Comparison of ENCODE assay signal across 26 cellular contexts in the genomic region with DNA sequence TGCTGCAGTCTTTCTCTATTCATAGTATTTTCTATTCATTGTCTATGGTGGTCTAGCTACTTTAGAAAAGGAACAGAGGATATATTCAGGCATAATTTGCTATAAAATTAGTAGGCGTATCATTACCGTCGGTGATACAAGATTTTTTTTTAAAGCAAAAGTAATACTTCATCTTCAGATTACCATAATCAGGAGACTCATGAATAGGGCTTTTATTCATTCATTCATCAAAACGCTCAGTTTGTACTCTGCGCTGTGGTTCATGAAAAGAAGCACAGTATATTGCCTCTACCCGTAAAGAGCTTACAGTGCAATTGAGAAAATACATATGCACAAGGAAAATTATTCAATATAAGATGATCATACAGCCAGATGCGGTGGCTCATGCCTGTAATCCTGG.
"Had no signal": no experiment of that assay in that cellular context is flagged by ENCODE, and none has a peak within 500 bp of the region (broad histone marks: within the 10 kb centered on the region; RNA-seq: fewer than 3 reads in every experiment).

No MANE protein-coding gene starts in this region.

- H3K36me3 Mint-ChIP-seq: memory B cell; naive thymus-derived CD8-positive, alpha-beta T cell; stimulated activated memory B cell treated with anti-CD40 and anti-IgM and Interleukin-4, amounts not matched to agents 10 μg/mL and 1 μg/mL and 100 μg/mL, for 72 hours had no signal

- H3K4me3 Mint-ChIP-seq: memory B cell; naive thymus-derived CD8-positive, alpha-beta T cell; nephron; neural crest cell; stimulated activated memory B cell treated with anti-CD40 and anti-IgM and Interleukin-4, amounts not matched to agents 10 μg/mL and 1 μg/mL and 100 μg/mL, for 72 hours; stimulated activated naive CD8-positive, alpha-beta T cell treated with anti-CD3 and anti-CD28 coated beads, Interleukin-15, amount 100 ng/mL, for 72 hours had no signal

- DNase-seq: islet precursor cell; left ventricle myocardium inferior; naive thymus-derived CD8-positive, alpha-beta T cell; nucleus accumbens; right lobe of liver; stimulated activated CD4-positive, alpha-beta T cell treated with anti-CD3 and anti-CD28 coated beads, Interleukin-1b, Interleukin-23, amount 100 ng/mL, for 48 hours; stimulated activated CD4-positive, alpha-beta T cell treated with anti-CD3 and anti-CD28 coated beads, Interleukin-2, amount 100 ng/mL, for 48 hours; stimulated activated CD4-positive, alpha-beta T cell treated with anti-CD3 and anti-CD28 coated beads, Interleukin-4, amount 100 ng/mL, for 4 hours; stimulated activated CD8-positive, alpha-beta memory T cell treated with anti-CD3 and anti-CD28 coated beads, Interleukin-4, amount 100 ng/mL, for 48 hours; stimulated activated naive CD4-positive, alpha-beta T cell treated with Interleukin-2 at 50 U/mL for 16 hours; stimulated activated naive CD8-positive, alpha-beta T cell treated with anti-CD3 and anti-CD28 coated beads, Interleukin-15, amount 100 ng/mL, for 72 hours; testis; thyroid gland; transverse colon; upper lobe of left lung had no signal

- H3K9me3 Mint-ChIP-seq: memory B cell; naive thymus-derived CD8-positive, alpha-beta T cell; nephron; neural crest cell; stimulated activated memory B cell treated with anti-CD40 and anti-IgM and Interleukin-4, amounts not matched to agents 10 μg/mL and 1 μg/mL and 100 μg/mL, for 72 hours; stimulated activated naive CD8-positive, alpha-beta T cell treated with anti-CD3 and anti-CD28 coated beads, Interleukin-15, amount 100 ng/mL, for 72 hours had no signal

- H3K9me3 ChIP-seq: left ventricle myocardium inferior, right lobe of liver, testis, thyroid gland, transverse colon, vagina had no signal

- H3K27ac ChIP-seq: hepatocyte, left ventricle myocardium inferior, parathyroid adenoma, right atrium auricular region, right lobe of liver, testis, thyroid gland, transverse colon, upper lobe of left lung, vagina had no signal

- H3K4me1 Mint-ChIP-seq: memory B cell; naive thymus-derived CD8-positive, alpha-beta T cell; stimulated activated memory B cell treated with anti-CD40 and anti-IgM and Interleukin-4, amounts not matched to agents 10 μg/mL and 1 μg/mL and 100 μg/mL, for 72 hours; stimulated activated naive CD8-positive, alpha-beta T cell treated with anti-CD3 and anti-CD28 coated beads, Interleukin-15, amount 100 ng/mL, for 72 hours had no signal

- H3K36me3 ChIP-seq: left ventricle myocardium inferior, right atrium auricular region, right lobe of liver, thyroid gland, transverse colon, upper lobe of left lung, vagina had no signal

- H3K79me2 ChIP-seq: hepatocyte, parathyroid adenoma had no signal

- H3K27ac Mint-ChIP-seq: memory B cell; nephron; progenitor cell of endocrine pancreas; stimulated activated memory B cell treated with anti-CD40 and anti-IgM and Interleukin-4, amounts not matched to agents 10 μg/mL and 1 μg/mL and 100 μg/mL, for 72 hours; stimulated activated naive CD8-positive, alpha-beta T cell treated with anti-CD3 and anti-CD28 coated beads, Interleukin-15, amount 100 ng/mL, for 72 hours had no signal

- H3K4me3 ChIP-seq: hepatocyte, left ventricle myocardium inferior, lung, right atrium auricular region, right lobe of liver, smooth muscle cell, testis, thyroid gland, transverse colon, upper lobe of left lung, vagina had no signal

- H2AFZ ChIP-seq: hepatocyte, parathyroid adenoma had no signal

- H3K27me3 Mint-ChIP-seq: progenitor cell of endocrine pancreas had no signal

- H3K4me2 ChIP-seq: hepatocyte, smooth muscle cell had no signal

- H3K4me1 ChIP-seq: left ventricle myocardium inferior, parathyroid adenoma, right atrium auricular region, right lobe of liver, testis, thyroid gland, transverse colon, upper lobe of left lung, vagina had no signal

- H3K27me3 ChIP-seq: hepatocyte, right atrium auricular region, right lobe of liver, testis, thyroid gland, transverse colon, upper lobe of left lung, vagina had no signal
